ENCODE assay signal across 22 cellular contexts in the genomic region with DNA sequence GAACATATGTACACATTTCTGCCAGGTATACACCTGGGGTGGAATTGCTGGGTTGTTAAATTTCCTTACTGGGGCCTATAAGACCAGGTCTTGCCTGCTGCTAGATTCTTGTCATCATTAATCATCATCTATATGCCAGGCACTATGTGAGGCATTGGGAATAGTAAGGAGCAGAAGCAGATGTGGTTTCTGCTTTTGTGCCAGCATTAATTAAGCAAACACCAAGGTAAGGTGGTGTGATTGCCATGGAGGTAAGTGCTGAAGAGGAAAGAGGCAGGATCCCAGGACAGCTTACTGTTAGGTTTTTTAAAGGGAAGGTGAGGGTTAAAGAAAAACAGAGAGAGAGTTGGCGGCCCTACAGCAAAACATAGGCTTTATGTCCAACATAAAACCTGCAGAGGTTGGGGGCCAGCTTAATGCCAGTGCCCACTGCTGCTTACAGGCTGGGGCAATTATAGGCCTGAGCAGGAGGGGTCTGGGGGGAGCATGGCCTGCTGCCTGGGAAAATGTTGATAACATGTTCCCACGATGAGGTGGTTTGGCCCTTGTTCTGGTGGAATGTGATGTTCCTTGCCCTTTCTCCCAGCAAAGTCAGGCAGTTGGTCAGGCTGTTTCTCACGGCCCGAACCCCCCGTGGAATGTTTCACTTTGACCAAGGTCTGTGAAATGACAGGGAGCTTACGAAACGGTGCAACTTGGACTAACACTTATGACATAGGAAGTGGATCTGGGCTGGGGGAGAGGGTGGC.
DNase-seq lines count a peak whose midpoint lies in the region; ATAC-seq, FAIRE-seq and TF ChIP-seq lines count a peak whose summit lies in the region.
"Had no signal": no experiment of that assay in that cellular context is flagged by ENCODE, and none has a peak within 500 bp of the region (broad histone marks: within the 10 kb centered on the region; RNA-seq: fewer than 3 reads in every experiment).

No MANE protein-coding gene starts in this region.

- FAIRE-seq in pancreas (lab: Jason Lieb, UNC) = no peak
- FAIRE-seq: colon had no signal

- no peak overlapping the region for H3K27ac ChIP-seq in pancreas
- H3K27ac ChIP-seq: psoas muscle, thyroid gland had no signal

- peaks cover 16% of the 10 kb centered on the region for H3K27me3 Mint-ChIP-seq in activated T-helper 2 cell treated with anti-CD3 and anti-CD28 coated beads, Interferon-gamma antibody, Interleukin-2, Interleukin-4, amounts not matched to agents 10 μg/mL and 5 μg/mL and 100 μg/mL, durations not matched to agents 14 hours and 24 hours and 36 hours (ENCODE audit: low read depth)

- no peak overlapping the region for H3K4me3 Mint-ChIP-seq in activated T-helper 2 cell treated with anti-CD3 and anti-CD28 coated beads, Interferon-gamma antibody, Interleukin-2, Interleukin-4, amounts not matched to agents 10 μg/mL and 5 μg/mL and 100 μg/mL, durations not matched to agents 14 hours and 24 hours and 36 hours (ENCODE audit: low read depth)
- H3K4me3 Mint-ChIP-seq: activated B cell treated with CpG ODN at 0.5 μM for 24 hours had no signal

- peaks cover 0 to 8% (median 0%) of the 10 kb centered on the region in 3 donors for H3K4me1 ChIP-seq in pancreas
- H3K4me1 ChIP-seq: thyroid gland had no signal

- H3K9me3 ChIP-seq in pancreas = no peaks in the 10 kb centered on the region
- H3K9me3 ChIP-seq: psoas muscle, thyroid gland had no signal

- no peaks in the 10 kb centered on the region for H3K36me3 ChIP-seq in pancreas
- H3K36me3 ChIP-seq: thyroid gland had no signal

- WGBS in pancreas, 2 donors = 16 to 22% methylated on average over 7 of the region's 7 CpGs

- no peaks in the 10 kb centered on the region for H3K27me3 ChIP-seq in pancreas
- H3K27me3 ChIP-seq: thyroid gland had no signal

- peaks cover 27% of the 10 kb centered on the region for H3K4me1 Mint-ChIP-seq in activated T-helper 2 cell treated with anti-CD3 and anti-CD28 coated beads, Interferon-gamma antibody, Interleukin-2, Interleukin-4, amounts not matched to agents 10 μg/mL and 5 μg/mL and 100 μg/mL, durations not matched to agents 14 hours and 24 hours and 36 hours (ENCODE audit: low read depth)

- no peaks in the 10 kb centered on the region for H3K9me3 Mint-ChIP-seq in activated T-helper 2 cell treated with anti-CD3 and anti-CD28 coated beads, Interferon-gamma antibody, Interleukin-2, Interleukin-4, amounts not matched to agents 10 μg/mL and 5 μg/mL and 100 μg/mL, durations not matched to agents 14 hours and 24 hours and 36 hours

- H3K4me3 ChIP-seq in choroid plexus epithelial cell (ENCODE audit: low read depth, low read length) (no peak overlapping the region), pancreas (no peak overlapping the region)
- H3K4me3 ChIP-seq: psoas muscle, thyroid gland had no signal

- no peaks in the 10 kb centered on the region for H3K36me3 Mint-ChIP-seq in activated T-helper 2 cell treated with anti-CD3 and anti-CD28 coated beads, Interferon-gamma antibody, Interleukin-2, Interleukin-4, amounts not matched to agents 10 μg/mL and 5 μg/mL and 100 μg/mL, durations not matched to agents 14 hours and 24 hours and 36 hours (ENCODE audit: low read depth)

- TF ChIP-seq CTCF in choroid plexus epithelial cell (conservative IDR thresholded peaks at IDR 0.05; ENCODE audit: low read depth, low read length) = no peak
- TF ChIP-seq CTCF in pancreas (IDR thresholded peaks at IDR 0.05) = no peak

- ATAC-seq in left cardiac atrium = peak; percentile 34 to 60
- peak; percentile 52 to 76 (median 70) for ATAC-seq in pancreas
- no peak for ATAC-seq in GM21529 (IDR thresholded peaks at IDR 0.05; ENCODE audit: unreplicated experiment)
- ATAC-seq: psoas muscle had no signal

- intact Hi-C loops in left cardiac atrium (cut with DNase I) = loop anchor here in 1 of 2 donors (5.0 kb wide), 1 partner anchor 51 kb away; no protein-coding TSS in a partner anchor
- intact Hi-C loops in pancreas (cut with DNase I) = no loop called here
- intact Hi-C loops in activated T-helper 2 cell treated with anti-CD3 and anti-CD28 coated beads, Interferon-gamma antibody, Interleukin-2, Interleukin-4, amounts not matched to agents 10 μg/mL and 5 μg/mL and 100 μg/mL, durations not matched to agents 14 hours and 24 hours and 36 hours (cut with micrococcal nuclease) = no loop called here

- DNase-seq in amniotic epithelial cell (ENCODE audit: low read depth) = peak; percentile 91
- DNase-seq in choroid plexus epithelial cell (ENCODE audit: low read depth) = peak; percentile 95
- peak; percentile 33 for DNase-seq in left cardiac atrium
- peak in 2 of 6 donors; percentile 28 to 32 for DNase-seq in pancreas
- DNase-seq in DMS79 (lab: John Stamatoyannopoulos, UW) = no peak
- no peak for DNase-seq in activated T-helper 2 cell treated with anti-CD3 and anti-CD28 coated beads, Interferon-gamma antibody, Interleukin-2, Interleukin-4, amounts not matched to agents 10 μg/mL and 5 μg/mL and 100 μg/mL, durations not matched to agents 14 hours and 24 hours and 36 hours (ENCODE audit: low spot score)
- DNase-seq in dermis blood vessel endothelial cell = no peak
- DNase-seq: activated B cell treated with CpG ODN at 0.5 μM for 24 hours; activated CD4-positive, alpha-beta T cell treated with anti-CD3 and anti-CD28 coated beads, Interleukin-2, amount 50 U/mL, for 4 hours; activated CD8-positive, alpha-beta memory T cell treated with anti-CD3 and anti-CD28 coated beads, Interleukin-2, amount 50 U/mL, for 48 hours; activated gamma-delta T cell; GDM1; HCEC 1CT; KG1; NCI-H146; NCI-H748 treated with DMSO at 0.1 percent for 48 hours; psoas muscle; stimulated activated CD4-positive, alpha-beta T cell treated with anti-CD3 and anti-CD28 coated beads, Interleukin-4, amount 100 ng/mL, for 24 hours; stimulated activated naive CD4-positive, alpha-beta T cell treated with Interleukin-2 at 50 U/mL for 16 hours; thyroid gland had no signal

- no peak overlapping the region for H3K27ac Mint-ChIP-seq in activated T-helper 2 cell treated with anti-CD3 and anti-CD28 coated beads, Interferon-gamma antibody, Interleukin-2, Interleukin-4, amounts not matched to agents 10 μg/mL and 5 μg/mL and 100 μg/mL, durations not matched to agents 14 hours and 24 hours and 36 hours
- H3K27ac Mint-ChIP-seq: activated B cell treated with CpG ODN at 0.5 μM for 24 hours had no signal

Comparison
In these comparisons a context has a peak if more than half of its experiments do, and no peak if none do; other contexts are left out.
1. DNase-seq: peak in amniotic epithelial cell (single experiment), choroid plexus epithelial cell (single experiment) and left cardiac atrium (single experiment); none in DMS79 (single experiment), activated T-helper 2 cell treated with anti-CD3 and anti-CD28 coated beads, Interferon-gamma antibody, Interleukin-2, Interleukin-4, amounts not matched to agents 10 μg/mL and 5 μg/mL and 100 μg/mL, durations not matched to agents 14 hours and 24 hours and 36 hours (single experiment) and dermis blood vessel endothelial cell (single experiment).